ENCODE assay signal across 10 cellular contexts in genomic region chr18:9494778-9495302, GRCh38. TPM values are rescaled to one million over a fixed set of nuclear protein-coding genes. Genes with fewer than 3 reads are reported as not detected.
DNase-seq lines count a peak whose midpoint lies in the region; ATAC-seq and TF ChIP-seq lines count a peak whose summit lies in the region.
"Had no signal": no experiment of that assay in that cellular context is flagged by ENCODE, and none has a peak within 500 bp of the region (broad histone marks: within the 10 kb centered on the region; RNA-seq: fewer than 3 reads in every experiment).

No MANE protein-coding gene starts in this region.

- H3K4me3 Mint-ChIP-seq in activated naive CD8-positive, alpha-beta T cell treated with anti-CD3 and anti-CD28 coated beads, Interleukin-2, amount 10 ng/mL, durations not matched to agents 7 days and 5 days = no peak overlapping the region
- no peak overlapping the region for H3K4me3 Mint-ChIP-seq in activated naive CD8-positive, alpha-beta T cell treated with anti-CD3 and anti-CD28 coated beads for 36 hours
- H3K4me3 Mint-ChIP-seq in activated CD4-positive, alpha-beta memory T cell treated with anti-CD3 and anti-CD28 coated beads, Interleukin-2, amount 10 ng/mL, durations not matched to agents 7 days and 5 days = no peak overlapping the region
- no peak overlapping the region for H3K4me3 Mint-ChIP-seq in type B pancreatic cell

- POLR2A ChIA-PET in activated naive CD8-positive, alpha-beta T cell treated with anti-CD3 and anti-CD28 coated beads, Interleukin-2, amount 10 ng/mL, durations not matched to agents 7 days and 5 days (lab: Charles Lee) = no interaction called here
- POLR2A ChIA-PET in activated CD4-positive, alpha-beta memory T cell treated with anti-CD3 and anti-CD28 coated beads, Interleukin-2, amount 10 ng/mL, durations not matched to agents 7 days and 5 days (lab: Charles Lee) = interaction anchor here (3.1 kb wide), 1 partner anchor 18 kb away, joined by 8 read pairs; no protein-coding TSS in a partner anchor

- no peaks in the 10 kb centered on the region for H3K9me2 ChIP-seq in hepatocyte (replicated peaks; ENCODE audit: insufficient read depth)

- no peak overlapping the region for H2AFZ ChIP-seq in hepatocyte

- H3K9me3 Mint-ChIP-seq in activated naive CD8-positive, alpha-beta T cell treated with anti-CD3 and anti-CD28 coated beads, Interleukin-2, amount 10 ng/mL, durations not matched to agents 7 days and 5 days = peaks cover 8% of the 10 kb centered on the region
- H3K9me3 Mint-ChIP-seq in activated naive CD8-positive, alpha-beta T cell treated with anti-CD3 and anti-CD28 coated beads for 36 hours = peaks cover 7% of the 10 kb centered on the region
- H3K9me3 Mint-ChIP-seq in activated CD4-positive, alpha-beta memory T cell treated with anti-CD3 and anti-CD28 coated beads, Interleukin-2, amount 10 ng/mL, durations not matched to agents 7 days and 5 days = peaks cover 7% of the 10 kb centered on the region
- H3K9me3 Mint-ChIP-seq in type B pancreatic cell = peaks cover 12% of the 10 kb centered on the region

- no peak overlapping the region for H3K4me2 ChIP-seq in hepatocyte

- no peak overlapping the region for H3K27ac ChIP-seq in hepatocyte
- H3K27ac ChIP-seq: SK-N-MC had no signal

- peaks cover 39% of the 10 kb centered on the region for H3K36me3 Mint-ChIP-seq in activated naive CD8-positive, alpha-beta T cell treated with anti-CD3 and anti-CD28 coated beads, Interleukin-2, amount 10 ng/mL, durations not matched to agents 7 days and 5 days
- H3K36me3 Mint-ChIP-seq in activated naive CD8-positive, alpha-beta T cell treated with anti-CD3 and anti-CD28 coated beads for 36 hours = peaks cover 48% of the 10 kb centered on the region
- peaks cover 39% of the 10 kb centered on the region for H3K36me3 Mint-ChIP-seq in activated CD4-positive, alpha-beta memory T cell treated with anti-CD3 and anti-CD28 coated beads, Interleukin-2, amount 10 ng/mL, durations not matched to agents 7 days and 5 days (ENCODE audit: low read depth)
- H3K36me3 Mint-ChIP-seq in type B pancreatic cell = peaks cover 23% of the 10 kb centered on the region

- no peak overlapping the region for H3K27ac Mint-ChIP-seq in activated naive CD8-positive, alpha-beta T cell treated with anti-CD3 and anti-CD28 coated beads, Interleukin-2, amount 10 ng/mL, durations not matched to agents 7 days and 5 days
- H3K27ac Mint-ChIP-seq in activated naive CD8-positive, alpha-beta T cell treated with anti-CD3 and anti-CD28 coated beads for 36 hours = no peak overlapping the region
- no peak overlapping the region for H3K27ac Mint-ChIP-seq in activated CD4-positive, alpha-beta memory T cell treated with anti-CD3 and anti-CD28 coated beads, Interleukin-2, amount 10 ng/mL, durations not matched to agents 7 days and 5 days
- peak overlapping the region; percentile 79 for H3K27ac Mint-ChIP-seq in type B pancreatic cell

- intact Hi-C loops in posterior cingulate gyrus (cut with DNase I) = no loop called here

- no peak for DNase-seq in activated naive CD8-positive, alpha-beta T cell treated with anti-CD3 and anti-CD28 coated beads, Interleukin-2, amount 10 ng/mL, durations not matched to agents 7 days and 5 days
- no peak for DNase-seq in activated naive CD8-positive, alpha-beta T cell treated with anti-CD3 and anti-CD28 coated beads for 36 hours
- DNase-seq in activated CD4-positive, alpha-beta memory T cell treated with anti-CD3 and anti-CD28 coated beads, Interleukin-2, amount 10 ng/mL, durations not matched to agents 7 days and 5 days = peak; percentile 31
- DNase-seq in type B pancreatic cell (ENCODE audit: extremely low spot score, unreplicated experiment) (no peak), posterior cingulate gyrus (no peak), hepatocyte (ENCODE audit: low spot score) (no peak)
- no peak for DNase-seq in activated effector memory CD4-positive, alpha-beta T cell treated with Interleukin-2 at 50 U/mL for 16 hours

- peak; percentile 47 for ATAC-seq in activated naive CD8-positive, alpha-beta T cell treated with anti-CD3 and anti-CD28 coated beads, Interleukin-2, amount 10 ng/mL, durations not matched to agents 7 days and 5 days (ENCODE audit: low read depth)
- ATAC-seq in HG03196 (IDR thresholded peaks at IDR 0.05; ENCODE audit: unreplicated experiment) = peak; percentile 80
- ATAC-seq: sciatic nerve had no signal

- TF ChIP-seq CTCF in type B pancreatic cell (conservative IDR thresholded peaks at IDR 0.05) (no peak), hepatocyte (IDR thresholded peaks at IDR 0.05; ENCODE audit: poor library complexity) (no peak)

- CTCF ChIA-PET in activated CD4-positive, alpha-beta memory T cell treated with anti-CD3 and anti-CD28 coated beads, Interleukin-2, amount 10 ng/mL, durations not matched to agents 7 days and 5 days (lab: Charles Lee) = no interaction called here

- 80% methylated on average over 9 of the region's 9 CpGs for WGBS in hepatocyte (ENCODE audit: low lambda C conversion rate, missing lambda C conversion rate)

- H4K20me1 ChIP-seq in hepatocyte (ENCODE audit: insufficient read depth, poor library complexity, severe bottlenecking) = peaks cover 6% of the 10 kb centered on the region

- H3K79me2 ChIP-seq in hepatocyte = peaks cover 95% of the 10 kb centered on the region

- H3K4me1 Mint-ChIP-seq in activated naive CD8-positive, alpha-beta T cell treated with anti-CD3 and anti-CD28 coated beads, Interleukin-2, amount 10 ng/mL, durations not matched to agents 7 days and 5 days = peaks cover 24% of the 10 kb centered on the region
- H3K4me1 Mint-ChIP-seq in activated naive CD8-positive, alpha-beta T cell treated with anti-CD3 and anti-CD28 coated beads for 36 hours = peaks cover 22% of the 10 kb centered on the region
- peaks cover 29% of the 10 kb centered on the region for H3K4me1 Mint-ChIP-seq in activated CD4-positive, alpha-beta memory T cell treated with anti-CD3 and anti-CD28 coated beads, Interleukin-2, amount 10 ng/mL, durations not matched to agents 7 days and 5 days
- H3K4me1 Mint-ChIP-seq in type B pancreatic cell (ENCODE audit: unreplicated experiment) = peaks cover 25% of the 10 kb centered on the region

- H3K27me3 ChIP-seq in hepatocyte = no peaks in the 10 kb centered on the region

- no peaks in the 10 kb centered on the region for H3K9me3 ChIP-seq in hepatocyte (ENCODE audit: low read depth)

- H3K4me3 ChIP-seq in hepatocyte = no peak overlapping the region
- H3K4me3 ChIP-seq: SK-N-MC had no signal

- no peaks in the 10 kb centered on the region for H3K27me3 Mint-ChIP-seq in activated naive CD8-positive, alpha-beta T cell treated with anti-CD3 and anti-CD28 coated beads, Interleukin-2, amount 10 ng/mL, durations not matched to agents 7 days and 5 days
- H3K27me3 Mint-ChIP-seq in activated naive CD8-positive, alpha-beta T cell treated with anti-CD3 and anti-CD28 coated beads for 36 hours = no peaks in the 10 kb centered on the region
- H3K27me3 Mint-ChIP-seq in activated CD4-positive, alpha-beta memory T cell treated with anti-CD3 and anti-CD28 coated beads, Interleukin-2, amount 10 ng/mL, durations not matched to agents 7 days and 5 days = no peaks in the 10 kb centered on the region
- no peaks in the 10 kb centered on the region for H3K27me3 Mint-ChIP-seq in type B pancreatic cell

- no peaks in the 10 kb centered on the region for H3K36me3 ChIP-seq in hepatocyte (replicated peaks; ENCODE audit: insufficient read depth, low read depth)

- no peaks in the 10 kb centered on the region for H3K4me1 ChIP-seq in hepatocyte (ENCODE audit: insufficient read depth)

RNA-seq across cellular contexts. Expression of gene RALBP1, which starts 19.5 kb away (rescaled TPM):
- 10 to 100 TPM; 58.9 to 60.0 TPM for total RNA-seq in activated naive CD8-positive, alpha-beta T cell treated with anti-CD3 and anti-CD28 coated beads, Interleukin-2, amount 10 ng/mL, durations not matched to agents 7 days and 5 days
- 10 to 100 TPM; 46.9 to 47.1 TPM for total RNA-seq in activated naive CD8-positive, alpha-beta T cell treated with anti-CD3 and anti-CD28 coated beads for 36 hours
- total RNA-seq in activated CD4-positive, alpha-beta memory T cell treated with anti-CD3 and anti-CD28 coated beads, Interleukin-2, amount 10 ng/mL, durations not matched to agents 7 days and 5 days = 10 to 100 TPM; 56.4 to 56.7 TPM
- total RNA-seq in type B pancreatic cell (ENCODE audit: low replicate concordance) (44.5 and 69.6 TPM in 2 replicates), hepatocyte (46.8 and 55.0 TPM in 2 replicates)
- polyA plus RNA-seq in hepatocyte = 41.2 and 41.3 TPM in 2 replicates
